8 cellular contexts compared by ENCODE assay signal in genomic region chr3:53255775-53256703, GRCh38. TPM values are rescaled to one million over a fixed set of nuclear protein-coding genes. Genes with fewer than 3 reads are reported as not detected.
DNase-seq lines count a peak whose midpoint lies in the region; ATAC-seq and TF ChIP-seq lines count a peak whose summit lies in the region.

TKT (minus strand) TSS chr3:53256022; CDS start chr3:53255942, 80 bp downstream.

- peak within 1 kb of the TSS; percentile 87 for H3K9ac ChIP-seq in HUES48 (ENCODE audit: low read depth, low read length)

- H3K27me3 ChIP-seq in HUES48 (ENCODE audit: control insufficient read depth, insufficient read depth, low read length) = peaks cover 3% of the 10 kb centered on the region; the same call in 1 of the 2 replicates

- H3K4me3 ChIP-seq in HUES48 (ENCODE audit: low read depth, low read length) = peak within 1 kb of the TSS; percentile 84
- H3K4me3 ChIP-seq in fibroblast of mammary gland (ENCODE audit: control insufficient read depth, low read depth, low read length) = peak within 1 kb of the TSS; percentile 96

- no peaks in the 10 kb centered on the region for H3K9me3 Mint-ChIP-seq in Calu3 (ENCODE audit: low read depth, unreplicated experiment)
- H3K9me3 Mint-ChIP-seq in natural killer cell = no peaks in the 10 kb centered on the region

- H3K36me3 Mint-ChIP-seq in Calu3 (ENCODE audit: insufficient read depth, unreplicated experiment) = peaks cover 47% of the 10 kb centered on the region
- no peaks in the 10 kb centered on the region for H3K36me3 Mint-ChIP-seq in natural killer cell

- peak within 1 kb of the TSS; percentile 68 for H3K27ac Mint-ChIP-seq in Calu3 (ENCODE audit: unreplicated experiment)
- H3K27ac Mint-ChIP-seq in natural killer cell = peak within 1 kb of the TSS; percentile 65 to 75

- no peaks in the 10 kb centered on the region for H3K27me3 Mint-ChIP-seq in Calu3 (ENCODE audit: unreplicated experiment)
- no peaks in the 10 kb centered on the region for H3K27me3 Mint-ChIP-seq in natural killer cell (ENCODE audit: low read depth in 2 of 2)

- peaks cover 31% of the 10 kb centered on the region for H3K4me1 Mint-ChIP-seq in Calu3 (ENCODE audit: low read depth, unreplicated experiment)
- H3K4me1 Mint-ChIP-seq in natural killer cell = peaks cover 13 to 37% of the 10 kb centered on the region in 2 donors

- no TSS peak for BruUV-seq in Calu3 (replicated peaks; lab: Mats Ljungman, UMichigan)

- peak within 1 kb of the TSS; percentile 91 for H3K27ac ChIP-seq in HUES48 (ENCODE audit: low read depth, low read length)

- ATAC-seq in GM21381 (IDR thresholded peaks at IDR 0.05; ENCODE audit: unreplicated experiment) = peak; percentile 66
- peak; percentile 87 to 92 (median 88) for ATAC-seq in natural killer cell

- intact Hi-C loops in Calu3 (cut with micrococcal nuclease; ENCODE audit: unreplicated experiment) = loop anchor here (2.0 kb wide), 1 partner anchor 17 kb away; no protein-coding TSS in a partner anchor
- intact Hi-C loops in natural killer cell (cut with micrococcal nuclease) = no loop called here

- CTCF ChIA-PET in Calu3 (lab: Charles Lee) = interaction anchor here (0.6 to 0.9 kb wide), 5 partner anchors 10 to 588 kb away, joined by 3 to 6 read pairs (median 4); no protein-coding TSS in a partner anchor

- H3K4me3 Mint-ChIP-seq in Calu3 (ENCODE audit: low read depth, unreplicated experiment) (peak within 1 kb of the TSS; percentile 87), natural killer cell (peak within 1 kb of the TSS; percentile 89)

- H3K36me3 ChIP-seq in HUES48 (ENCODE audit: control insufficient read depth, insufficient read depth, low read length) = peaks cover 13% of the 10 kb centered on the region

- H3K4me1 ChIP-seq in HUES48 (ENCODE audit: control insufficient read depth, insufficient read depth, low read length) = peaks cover 45% of the 10 kb centered on the region

- no peaks in the 10 kb centered on the region for H3K9me3 ChIP-seq in HUES48 (ENCODE audit: control insufficient read depth, insufficient read depth, low read length)

- TF ChIP-seq CTCF in Calu3 (IDR thresholded peaks at IDR 0.05; ENCODE audit: unreplicated experiment) (no peak), fibroblast of mammary gland (conservative IDR thresholded peaks at IDR 0.05; ENCODE audit: control insufficient read depth, insufficient read depth, low read depth, low read length) (no peak), natural killer cell (IDR thresholded peaks at IDR 0.05) (no peak)

- peak; percentile 86 for DNase-seq in Calu3
- DNase-seq in RPMI8226 = peak; percentile 95
- peak; percentile 57 to 66 for DNase-seq in activated T-helper 1 cell treated with anti-CD3 and anti-CD28 coated beads, Interleukin-2, amount 50 U/mL, for 16 hours (ENCODE audit: low read depth in 1 of 2, low spot score in 1 of 2)
- DNase-seq in fibroblast of mammary gland (ENCODE audit: low read depth) = peak; percentile 78
- peak; percentile 70 for DNase-seq in natural killer cell
- DNase-seq in stimulated activated naive CD4-positive, alpha-beta T cell (lab: John Stamatoyannopoulos, UW) = peak; percentile 54 to 79 (median 76)

RNA-seq across cellular contexts. Expression of gene TKT, which starts in this region (rescaled TPM):
- total RNA-seq in Calu3 (2022) (391 and 446 TPM in 2 replicates), natural killer cell (100 to 1,000 TPM in 2 of 3 donors, 10 to 100 TPM in 1; 82.9 to 126 (median 107) TPM)

Comparison
In these comparisons a context has a peak if more than half of its experiments do, and no peak if none do; other contexts are left out.
1. Peak in every context shown above with its lines: DNase-seq, ATAC-seq, H3K4me3 ChIP-seq and H3K27ac ChIP-seq.